Comparison of ENCODE assay signal across 8 cellular contexts in the genomic region with DNA sequence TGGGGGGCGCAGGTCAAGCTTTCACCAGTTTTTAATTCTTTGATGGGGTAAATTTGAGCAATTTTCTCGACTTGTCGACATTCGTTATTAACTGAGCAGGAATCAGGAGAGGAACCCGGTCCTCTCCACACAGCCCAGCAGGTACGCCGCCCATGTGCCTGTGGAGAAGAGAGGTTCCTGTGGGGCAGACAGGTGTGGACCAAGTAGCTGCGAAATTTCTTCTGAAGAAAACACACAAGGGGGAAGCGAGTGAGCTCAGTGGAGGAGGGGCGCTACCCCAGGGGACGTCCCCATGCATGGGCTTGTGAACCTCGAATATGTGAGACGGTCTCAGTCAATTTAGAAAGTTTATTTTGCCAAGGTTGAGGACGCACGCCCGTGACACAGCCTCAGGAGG. TPM values are rescaled to one million over a fixed set of nuclear protein-coding genes. Genes with fewer than 3 reads are reported as not detected.
DNase-seq lines count a peak whose midpoint lies in the region; ATAC-seq and TF ChIP-seq lines count a peak whose summit lies in the region.
"Not testable (repeated sequence)": the region's sequence is repeated elsewhere in the genome, so short reads cannot be mapped to it uniquely, and the experiment has no call there.

No MANE protein-coding gene starts in this region.

- POLR2A ChIA-PET in WTC11 (lab: Charles Lee) = not testable (repeated sequence)

- peak overlapping the region; percentile 53 for H3K4me3 ChIP-seq in HFF-Myc (replicated peaks; ENCODE audit: low read depth, low read length)
- peak overlapping the region; percentile 47 to 65 (median 55) for H3K4me3 ChIP-seq in breast epithelium
- H3K4me3 ChIP-seq in right cardiac atrium (ENCODE audit: low read length) = peak overlapping the region; percentile 41
- peak overlapping the region; percentile 69 for H3K4me3 ChIP-seq in neuron (ENCODE audit: low read length)

- H3K36me3 ChIP-seq in breast epithelium; neuron (ENCODE audit: insufficient read depth, low read length): not testable (repeated sequence)

- H3K4me3 Mint-ChIP-seq in WTC11 (peak overlapping the region; percentile 88), type B pancreatic cell (peak overlapping the region; percentile 91)

- not testable (repeated sequence) for TF ChIP-seq POLR2A in breast epithelium (IDR thresholded peaks at IDR 0.05)

- H3K4me1 ChIP-seq in breast epithelium; right cardiac atrium (ENCODE audit: control insufficient read depth, insufficient read depth, low read length); neuron (ENCODE audit: insufficient read depth, low read length): not testable (repeated sequence)

- not testable (repeated sequence) for H3K27me3 Mint-ChIP-seq in WTC11 (ENCODE audit: low read depth); type B pancreatic cell

- H3K27ac Mint-ChIP-seq in WTC11 = not testable (repeated sequence)
- H3K27ac Mint-ChIP-seq in type B pancreatic cell = peak overlapping the region; percentile 46

- H3K36me3 Mint-ChIP-seq in WTC11, type B pancreatic cell: not testable (repeated sequence)

- TF ChIP-seq CTCF in HFF-Myc (IDR thresholded peaks at IDR 0.05; ENCODE audit: low read depth, low read length, missing control alignments); WTC11 (IDR thresholded peaks at IDR 0.05); breast epithelium (IDR thresholded peaks at IDR 0.05); type B pancreatic cell (conservative IDR thresholded peaks at IDR 0.05): not testable (repeated sequence)

- CTCF ChIA-PET in WTC11 (lab: Charles Lee) = not testable (repeated sequence)

- WGBS in right cardiac atrium = under 1% methylated on average over 10 of the region's 16 CpGs

- not testable (repeated sequence) for H3K27me3 ChIP-seq in breast epithelium; right cardiac atrium (ENCODE audit: control insufficient read depth, insufficient read depth); neuron (ENCODE audit: insufficient read depth, low read length)

- H3K27ac ChIP-seq in breast epithelium; right cardiac atrium (ENCODE audit: low read length): not testable (repeated sequence)

- not testable (repeated sequence) for H2AFZ ChIP-seq in neuron (ENCODE audit: low read depth, low read length)

- intact Hi-C loops in breast epithelium (cut with DNase I; ENCODE audit: low total_unique reads); right cardiac atrium (cut with DNase I): not testable (repeated sequence)

- H3K4me1 Mint-ChIP-seq in WTC11; type B pancreatic cell (ENCODE audit: unreplicated experiment): not testable (repeated sequence)

- not testable (repeated sequence) for DNase-seq in HFF-Myc (ENCODE audit: extremely low read depth, low read depth); WTC11 (ENCODE audit: low spot score); breast epithelium (ENCODE audit: low spot score in 2 of 2); type B pancreatic cell (ENCODE audit: extremely low spot score, unreplicated experiment)
- peak in 2 of 3 donors; percentile 33 to 35 for DNase-seq in right cardiac atrium

- not testable (repeated sequence) for H3K9me3 Mint-ChIP-seq in WTC11, type B pancreatic cell

- not testable (repeated sequence) for H3K9me3 ChIP-seq in breast epithelium; right cardiac atrium (ENCODE audit: control insufficient read depth, low read length); neuron (ENCODE audit: low read length)

- ATAC-seq in GM18519 (IDR thresholded peaks at IDR 0.05; ENCODE audit: low FRiP score, unreplicated experiment) (peak; percentile 19), HG03521 (IDR thresholded peaks at IDR 0.05; ENCODE audit: unreplicated experiment) (peak; percentile 12), WTC11 (peak; percentile 18), right cardiac atrium (peak; percentile 14 to 44)

RNA-seq across cellular contexts. Expression of a gene that starts 0.4 kb away (rescaled TPM):
- total RNA-seq in WTC11 (2021) = 22.4 to 24.0 TPM (median 23.2 TPM) in 3 replicates
- 10 to 100 TPM; 16.0 to 33.1 (median 32.1) TPM for total RNA-seq in breast epithelium
- total RNA-seq in right cardiac atrium = 10 to 100 TPM in 3 of 4 donors, 1 to 10 TPM in 1; 8.1 to 11.9 (median 10.8) TPM
- polyA plus RNA-seq in right cardiac atrium = 10.3 TPM
- total RNA-seq in type B pancreatic cell (ENCODE audit: low replicate concordance) = 54.4 and 60.4 TPM in 2 replicates

RNA-seq across cellular contexts. Expression of a gene that starts 45.9 kb away (rescaled TPM):
- total RNA-seq in WTC11 (2021) (0.18 to 0.55 TPM (median 0.46 TPM) in 3 replicates), breast epithelium (under 1 TPM in 2 of 3 donors, not detected in 1; 0.44 to 0.80 TPM), right cardiac atrium (1 to 10 TPM in 1 of 4 donors, under 1 TPM in 3; 0.38 to 1.2 (median 0.72) TPM), type B pancreatic cell (ENCODE audit: low replicate concordance) (0.19 and 0.22 TPM in 2 replicates)
- 0.41 TPM for polyA plus RNA-seq in right cardiac atrium
